Comparison of ENCODE assay signal across 1 cellular context in the genomic region with DNA sequence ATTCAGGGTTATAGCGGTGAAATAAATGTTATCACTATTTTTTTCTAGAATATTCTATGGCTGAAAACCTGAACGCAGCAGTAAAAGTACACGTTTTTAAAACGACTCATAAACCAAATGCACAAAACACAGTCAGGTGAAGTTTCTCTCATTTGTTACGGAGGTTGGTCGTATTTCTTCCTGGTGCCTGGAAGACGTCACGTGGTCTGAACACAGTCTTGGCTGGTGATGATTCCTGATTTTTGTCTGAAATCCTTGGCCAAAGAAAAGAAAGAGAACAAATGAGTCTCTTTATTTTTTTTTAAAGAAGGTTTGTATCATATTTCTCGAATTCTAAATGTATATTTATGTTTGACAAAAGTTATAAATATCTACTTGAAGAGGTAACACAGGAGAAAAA.
TF ChIP-seq lines count a peak whose summit lies in the region.

No MANE protein-coding gene starts in this region.

TF ChIP-seq in IMR-90, 13 proteins besides CTCF, POLR2A, EP300 and RAD21:
- TF ChIP-seq, protein P1, sequence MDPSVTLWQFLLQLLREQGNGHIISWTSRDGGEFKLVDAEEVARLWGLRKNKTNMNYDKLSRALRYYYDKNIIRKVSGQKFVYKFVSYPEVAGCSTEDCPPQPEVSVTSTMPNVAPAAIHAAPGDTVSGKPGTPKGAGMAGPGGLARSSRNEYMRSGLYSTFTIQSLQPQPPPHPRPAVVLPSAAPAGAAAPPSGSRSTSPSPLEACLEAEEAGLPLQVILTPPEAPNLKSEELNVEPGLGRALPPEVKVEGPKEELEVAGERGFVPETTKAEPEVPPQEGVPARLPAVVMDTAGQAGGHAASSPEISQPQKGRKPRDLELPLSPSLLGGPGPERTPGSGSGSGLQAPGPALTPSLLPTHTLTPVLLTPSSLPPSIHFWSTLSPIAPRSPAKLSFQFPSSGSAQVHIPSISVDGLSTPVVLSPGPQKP (IDR thresholded peaks at IDR 0.05; ENCODE audit: borderline replicate concordance, low read depth, low read length), result no peak
- TF ChIP-seq NFE2L2 (IDR thresholded peaks at IDR 0.05; ENCODE audit: low read depth, low read length) (no peak), BHLHE40 (IDR thresholded peaks at IDR 0.05; ENCODE audit: low read depth, low read length) (no peak)
- TF ChIP-seq, protein P2, sequence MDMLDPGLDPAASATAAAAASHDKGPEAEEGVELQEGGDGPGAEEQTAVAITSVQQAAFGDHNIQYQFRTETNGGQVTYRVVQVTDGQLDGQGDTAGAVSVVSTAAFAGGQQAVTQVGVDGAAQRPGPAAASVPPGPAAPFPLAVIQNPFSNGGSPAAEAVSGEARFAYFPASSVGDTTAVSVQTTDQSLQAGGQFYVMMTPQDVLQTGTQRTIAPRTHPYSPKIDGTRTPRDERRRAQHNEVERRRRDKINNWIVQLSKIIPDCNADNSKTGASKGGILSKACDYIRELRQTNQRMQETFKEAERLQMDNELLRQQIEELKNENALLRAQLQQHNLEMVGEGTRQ (IDR thresholded peaks at IDR 0.05; ENCODE audit: low read depth, low read length), result peak; percentile 82
